In genomic region chr21:33492571-33492970, GRCh38 we compare ENCODE assay signal across 12 cellular contexts. TPM values are rescaled to one million over a fixed set of nuclear protein-coding genes. Genes with fewer than 3 reads are reported as not detected.
DNase-seq lines count a peak whose midpoint lies in the region; ATAC-seq, FAIRE-seq and TF ChIP-seq lines count a peak whose summit lies in the region.
"Had no signal": no experiment of that assay in that cellular context is flagged by ENCODE, and none has a peak within 500 bp of the region (broad histone marks: within the 10 kb centered on the region; RNA-seq: fewer than 3 reads in every experiment).

No MANE protein-coding gene starts in this region.

- no peak for FAIRE-seq in HTR-8/SVneo (lab: Jason Lieb, UNC)
- FAIRE-seq: D721Med had no signal

- H3K36me3 Mint-ChIP-seq in T-cell = no peaks in the 10 kb centered on the region

- no peak for TF ChIP-seq CTCF in fibroblast of pulmonary artery (IDR thresholded peaks at IDR 0.05; ENCODE audit: low read length, missing control alignments)
- TF ChIP-seq CTCF in lower lobe of right lung (IDR thresholded peaks at IDR 0.05) = no peak

- H3K27ac ChIP-seq in GM23248 (no peak overlapping the region), lower lobe of right lung (no peak overlapping the region)
- H3K27ac ChIP-seq: suprapubic skin had no signal

- H3K36me3 ChIP-seq in GM23248 (ENCODE audit: low read depth) (no peaks in the 10 kb centered on the region), lower lobe of right lung (no peaks in the 10 kb centered on the region)
- H3K36me3 ChIP-seq: prostate gland, suprapubic skin had no signal

- H3K27me3 ChIP-seq in GM23248 (replicated peaks; ENCODE audit: insufficient read depth) (no peaks in the 10 kb centered on the region), lower lobe of right lung (ENCODE audit: low read depth) (no peaks in the 10 kb centered on the region)
- H3K27me3 ChIP-seq: suprapubic skin had no signal

- intact Hi-C loops in lower lobe of right lung (cut with DNase I) (no loop called here), sciatic nerve (cut with DNase I) (no loop called here)

- no peaks in the 10 kb centered on the region for H3K9me2 ChIP-seq in GM23248 (ENCODE audit: insufficient read depth)

- DNase-seq in CD1c-positive myeloid dendritic cell (ENCODE audit: extremely low spot score) (peak; percentile 42), GM23248 (peak; percentile 41), T-cell (no peak), fibroblast of pulmonary artery (ENCODE audit: low read depth) (peak; percentile 89), HTR-8/SVneo (ENCODE audit: insufficient read length, low spot score) (no peak), lower lobe of right lung (no peak), sciatic nerve (ENCODE audit: low spot score) (no peak), RKO (ENCODE audit: low spot score) (no peak)
- DNase-seq: activated naive CD4-positive, alpha-beta T cell treated with anti-CD3 and anti-CD28 coated beads, Interleukin-2, amount 50 U/mL, for 16 hours had no signal

- 42 to 45% methylated on average over 2 of the region's 2 CpGs for WGBS in GM23248 (ENCODE audit: low coverage in 1 of 2, low lambda C conversion rate in 2 of 2, missing lambda C conversion rate in 2 of 2), 2 experiments

- in situ Hi-C loops in GM23248 (cut with MboI) = no loop called here

- no peaks in the 10 kb centered on the region for H4K20me1 ChIP-seq in GM23248 (ENCODE audit: insufficient read depth)

- CTCF ChIA-PET in T-cell (lab: Charles Lee) = interaction anchor here in 1 of 2 donors (2.5 kb wide), 1 partner anchor 13 kb away, joined by 42 read pairs; the partner anchor contains the start of gene TMEM50B

- H3K9me3 ChIP-seq in GM23248 (ENCODE audit: low read depth) (no peaks in the 10 kb centered on the region), lower lobe of right lung (no peaks in the 10 kb centered on the region)
- H3K9me3 ChIP-seq: prostate gland, suprapubic skin had no signal

- H3K79me2 ChIP-seq in GM23248 (ENCODE audit: insufficient read depth) = no peaks in the 10 kb centered on the region

- H2AFZ ChIP-seq in GM23248 = peak overlapping the region; percentile 100; the same call in 1 of the 2 replicates

- no peaks in the 10 kb centered on the region for H3K27me3 Mint-ChIP-seq in T-cell

- H3K4me3 Mint-ChIP-seq in T-cell = peak overlapping the region; percentile 36 to 89 (median 39)

- H3K27ac Mint-ChIP-seq in T-cell = no peak overlapping the region

- H3F3A ChIP-seq in GM23248 (ENCODE audit: insufficient read depth) = no peaks in the 10 kb centered on the region

- H3K9me3 Mint-ChIP-seq in T-cell = no peaks in the 10 kb centered on the region

- H3K9ac ChIP-seq in GM23248 = no peak overlapping the region

- peaks cover 10 to 14% (median 11%) of the 10 kb centered on the region in 3 donors for H3K4me1 Mint-ChIP-seq in T-cell

- H3K4me3 ChIP-seq in GM23248 = no peak overlapping the region
- no peak overlapping the region for H3K4me3 ChIP-seq in fibroblast of pulmonary artery (replicated peaks; ENCODE audit: low read depth, low read length)
- no peak overlapping the region for H3K4me3 ChIP-seq in lower lobe of right lung

- ATAC-seq in T-cell (replicated peaks in 1 of 4) (no peak), lower lobe of right lung (no peak), sciatic nerve (no peak)

- POLR2A ChIA-PET in T-cell (lab: Charles Lee) = interaction anchor here in 1 of 2 donors (0.7 kb wide), 1 partner anchor 191 kb away, joined by 3 read pairs; no protein-coding TSS in a partner anchor

- H3K4me1 ChIP-seq in GM23248 (ENCODE audit: insufficient read depth) = 0 out of 2 replicates have a peak, but pooled peaks cover 7% of the 10 kb centered on the region
- peaks cover 14% of the 10 kb centered on the region for H3K4me1 ChIP-seq in lower lobe of right lung
- H3K4me1 ChIP-seq: prostate gland had no signal

- no peak overlapping the region for H3K4me2 ChIP-seq in GM23248 (ENCODE audit: unreplicated experiment)

RNA-seq across cellular contexts. Expression of gene DNAJC28, which starts 1.1 kb away (rescaled TPM):
- total RNA-seq in GM23248 (2014; rRNA removed; shearing (Covaris generic)) = 0.38 and 2.4 TPM in 2 replicates
- 2.0 TPM in 2 replicates for polyA plus RNA-seq in GM23248 (2016; fragmentation: Nextera tagmentation; extraction: Ambion mirVana)
- total RNA-seq in T-cell (1 to 10 TPM in 1 of 5 donors, under 1 TPM in 3, not detected in 1; 0.53 to 1.2 (median 0.75) TPM), lower lobe of right lung (2.1 TPM), sciatic nerve (2.2 TPM)

RNA-seq across cellular contexts. Expression of gene TMEM50B, which starts 12.8 kb away (rescaled TPM):
- total RNA-seq in GM23248 (2014; rRNA removed; shearing (Covaris generic)) = 35.1 and 37.8 TPM in 2 replicates
- polyA plus RNA-seq in GM23248 (2016; fragmentation: Nextera tagmentation; extraction: Ambion mirVana) = 43.9 and 45.1 TPM in 2 replicates
- total RNA-seq in T-cell = 10 to 100 TPM; 47.0 to 98.9 (median 73.4) TPM
- total RNA-seq in lower lobe of right lung = 59.6 TPM
- total RNA-seq in sciatic nerve = 60.9 TPM

RNA-seq across cellular contexts. Expression of gene GART, which starts 49.3 kb away (rescaled TPM):
- 52.1 and 54.6 TPM in 2 replicates for total RNA-seq in GM23248 (2014; rRNA removed; shearing (Covaris generic))
- 58.2 and 61.8 TPM in 2 replicates for polyA plus RNA-seq in GM23248 (2016; fragmentation: Nextera tagmentation; extraction: Ambion mirVana)
- total RNA-seq in T-cell (10 to 100 TPM; 37.6 to 97.4 (median 84.6) TPM), lower lobe of right lung (53.8 TPM), sciatic nerve (63.0 TPM)

RNA-seq across cellular contexts. Expression of gene SON, which starts 50.3 kb away (rescaled TPM):
- 106 and 109 TPM in 2 replicates for total RNA-seq in GM23248 (2014; rRNA removed; shearing (Covaris generic))
- polyA plus RNA-seq in GM23248 (2016; fragmentation: Nextera tagmentation; extraction: Ambion mirVana) = 303 and 336 TPM in 2 replicates
- total RNA-seq in T-cell = 100 to 1,000 TPM; 360 to 418 (median 374) TPM
- 322 TPM for total RNA-seq in lower lobe of right lung
- total RNA-seq in sciatic nerve = 375 TPM

Comparison
In these comparisons a context has a peak if more than half of its experiments do, and no peak if none do; other contexts are left out.
1. DNase-seq: peak in CD1c-positive myeloid dendritic cell (single experiment), GM23248 (single experiment) and fibroblast of pulmonary artery (single experiment); none in T-cell (0 of 34), HTR-8/SVneo (single experiment), lower lobe of right lung (single experiment), sciatic nerve (single experiment) and RKO (single experiment).